Comparison of ENCODE assay signal across 16 cellular contexts in genomic region chr6:4599924-4600323, GRCh38.
A peak's percentile ranks its signal among the peaks of the same experiment; 100 is the strongest.
DNase-seq lines count a peak whose midpoint lies in the region; ATAC-seq, FAIRE-seq and TF ChIP-seq lines count a peak whose summit lies in the region.
"Had no signal": no experiment of that assay in that cellular context is flagged by ENCODE, and none has a peak within 500 bp of the region (broad histone marks: within the 10 kb centered on the region; RNA-seq: fewer than 3 reads in every experiment).

No MANE protein-coding gene starts in this region.

- WGBS in body of pancreas, 2 donors: 87 to 98% methylated on average over 2 of the region's 2 CpGs

- no peaks in the 10 kb centered on the region for H3K4me1 ChIP-seq in body of pancreas

- H3K36me3 Mint-ChIP-seq in activated T-cell treated with anti-CD3 and anti-CD28 coated beads, Interleukin-2, amount 50 U/mL, for 24 hours (ENCODE audit: low read depth): no peaks in the 10 kb centered on the region
- H3K36me3 Mint-ChIP-seq: mesothelial cell of epicardium had no signal

- no peaks in the 10 kb centered on the region for H3K9me3 ChIP-seq in body of pancreas
- H3K9me3 ChIP-seq: stomach had no signal

- no peaks in the 10 kb centered on the region for H3K4me1 Mint-ChIP-seq in activated T-cell treated with anti-CD3 and anti-CD28 coated beads, Interleukin-2, amount 50 U/mL, for 24 hours (ENCODE audit: low read depth)
- H3K4me1 Mint-ChIP-seq: mesothelial cell of epicardium had no signal

- H3K27me3 Mint-ChIP-seq in activated T-cell treated with anti-CD3 and anti-CD28 coated beads, Interleukin-2, amount 50 U/mL, for 24 hours: peaks cover 22% of the 10 kb centered on the region

- ATAC-seq in body of pancreas: no peak
- ATAC-seq: activated CD8-positive, alpha-beta T cell treated with anti-CD3 and anti-CD28 coated beads, Interleukin-2, amount 10 ng/mL, durations not matched to agents 7 days and 5 days had no signal

- H3K4me3 ChIP-seq in bronchial epithelial cell (ENCODE audit: low read depth, low read length) (no peak overlapping the region), body of pancreas (no peak overlapping the region)
- H3K4me3 ChIP-seq: stomach had no signal

- no peak overlapping the region for H3K27ac Mint-ChIP-seq in activated T-cell treated with anti-CD3 and anti-CD28 coated beads, Interleukin-2, amount 50 U/mL, for 24 hours
- H3K27ac Mint-ChIP-seq: activated CD8-positive, alpha-beta T cell treated with anti-CD3 and anti-CD28 coated beads, Interleukin-2, amount 10 ng/mL, durations not matched to agents 7 days and 5 days; mesothelial cell of epicardium had no signal

- no peaks in the 10 kb centered on the region for H3K27me3 ChIP-seq in bronchial epithelial cell (ENCODE audit: control insufficient read depth, insufficient read depth, low read length)
- H3K27me3 ChIP-seq in body of pancreas: no peaks in the 10 kb centered on the region
- H3K27me3 ChIP-seq: stomach had no signal

- TF ChIP-seq CTCF in bronchial epithelial cell (IDR thresholded peaks at IDR 0.05; ENCODE audit: insufficient read depth, low read length, severe bottlenecking) (no peak), body of pancreas (IDR thresholded peaks at IDR 0.05) (no peak)

- H3K36me3 ChIP-seq in bronchial epithelial cell (ENCODE audit: control insufficient read depth, insufficient read depth, low read length): no peaks in the 10 kb centered on the region
- H3K36me3 ChIP-seq in body of pancreas (replicated peaks in 1 of 2; ENCODE audit: insufficient read depth in 1 of 2, low read depth in 2 of 2): no peaks in the 10 kb centered on the region
- H3K36me3 ChIP-seq: stomach had no signal

- no peak overlapping the region for H3K4me3 Mint-ChIP-seq in activated T-cell treated with anti-CD3 and anti-CD28 coated beads, Interleukin-2, amount 50 U/mL, for 24 hours
- H3K4me3 Mint-ChIP-seq: activated CD8-positive, alpha-beta T cell treated with anti-CD3 and anti-CD28 coated beads, Interleukin-2, amount 10 ng/mL, durations not matched to agents 7 days and 5 days; mesothelial cell of epicardium had no signal

- intact Hi-C loops in body of pancreas (cut with DNase I): no loop called here

- no peak overlapping the region for H3K27ac ChIP-seq in body of pancreas
- H3K27ac ChIP-seq: C4-2B, stomach had no signal

- peak; percentile 99 for FAIRE-seq in bronchial epithelial cell (lab: Jason Lieb, UNC)

- H3K9me3 Mint-ChIP-seq in activated T-cell treated with anti-CD3 and anti-CD28 coated beads, Interleukin-2, amount 50 U/mL, for 24 hours: no peaks in the 10 kb centered on the region

- DNase-seq in Daoy (ENCODE audit: low read depth) (peak; percentile 64), LHCN-M2 (ENCODE audit: low read depth) (peak; percentile 85), bronchial epithelial cell (ENCODE audit: low read depth) (peak; percentile 100), islet precursor cell (peak; percentile 69), COLO668 (lab: John Stamatoyannopoulos, UW; ENCODE audit: unreplicated experiment) (no peak), NCI-H1417 (lab: John Stamatoyannopoulos, UW) (no peak), body of pancreas (no peak)
- no peak for DNase-seq in activated T-cell treated with anti-CD3 and anti-CD28 coated beads, Interleukin-2, amount 50 U/mL, for 24 hours
- DNase-seq: activated CD8-positive, alpha-beta T cell treated with anti-CD3 and anti-CD28 coated beads, Interleukin-2, amount 10 ng/mL, durations not matched to agents 7 days and 5 days; activated naive CD4-positive, alpha-beta T cell treated with Interleukin-2 at 50 U/mL for 16 hours; hypothalamus; MM.1S; stimulated activated CD4-positive, alpha-beta T cell treated with anti-CD3 and anti-CD28 coated beads, Interleukin-4, amount 100 ng/mL, for 4 hours; stomach had no signal

- no peak for TF ChIP-seq POLR2A in body of pancreas (IDR thresholded peaks at IDR 0.05)

Comparison
In these comparisons a context has a peak if more than half of its experiments do, and no peak if none do; other contexts are left out.
1. DNase-seq: peak in Daoy (single experiment), LHCN-M2 (single experiment), bronchial epithelial cell (single experiment) and islet precursor cell (single experiment); none in COLO668 (single experiment), NCI-H1417 (0 of 3), body of pancreas (0 of 4) and activated T-cell treated with anti-CD3 and anti-CD28 coated beads, Interleukin-2, amount 50 U/mL, for 24 hours (single experiment).